ENCODE assay signal across 18 cellular contexts in genomic region chr15:66691727-66692126, GRCh38.
"Had no signal": no experiment of that assay in that cellular context is flagged by ENCODE, and none has a peak within 500 bp of the region (broad histone marks: within the 10 kb centered on the region; RNA-seq: fewer than 3 reads in every experiment).

No MANE protein-coding gene starts in this region.

- H3K27me3 Mint-ChIP-seq: activated CD4-positive, alpha-beta memory T cell treated with anti-CD3 and anti-CD28 coated beads for 36 hours; activated naive CD8-positive, alpha-beta T cell treated with anti-CD3 and anti-CD28 coated beads for 36 hours; stimulated activated naive CD8-positive, alpha-beta T cell treated with anti-CD3 and anti-CD28 coated beads, Interleukin-15, amount 100 ng/mL, for 72 hours had no signal

- H3K36me3 Mint-ChIP-seq: activated CD4-positive, alpha-beta memory T cell treated with anti-CD3 and anti-CD28 coated beads for 36 hours; activated naive CD8-positive, alpha-beta T cell treated with anti-CD3 and anti-CD28 coated beads for 36 hours had no signal

- H3K4me3 ChIP-seq: psoas muscle, spleen, thoracic aorta had no signal

- H3K9me3 Mint-ChIP-seq: activated CD4-positive, alpha-beta memory T cell treated with anti-CD3 and anti-CD28 coated beads for 36 hours; activated naive CD8-positive, alpha-beta T cell treated with anti-CD3 and anti-CD28 coated beads for 36 hours; dendritic cell treated with granulocyte-macrophage colony-stimulating factor and Interleukin-4, amounts not matched to agents 40 ng/mL and 50 ng/mL, for 4 days; neural crest cell; stimulated activated naive CD8-positive, alpha-beta T cell treated with anti-CD3 and anti-CD28 coated beads, Interleukin-15, amount 100 ng/mL, for 72 hours had no signal

- DNase-seq: activated CD4-positive, alpha-beta memory T cell treated with anti-CD3 and anti-CD28 coated beads for 36 hours; activated CD8-positive, alpha-beta memory T cell treated with anti-CD3 and anti-CD28 coated beads, Interleukin-2, amount 50 U/mL, for 4 hours; activated gamma-delta T cell; activated naive CD8-positive, alpha-beta T cell treated with anti-CD3 and anti-CD28 coated beads for 36 hours; activated T-cell treated with anti-CD3 and anti-CD28 coated beads, Interleukin-2, amount 50 U/mL, for 48 hours; brain microvascular endothelial cell; cerebellar nuclear complex; erythroblast; psoas muscle; spleen; stimulated activated naive CD8-positive, alpha-beta T cell treated with anti-CD3 and anti-CD28 coated beads, Interleukin-15, amount 100 ng/mL, for 72 hours; SW 1271 had no signal

- H3K36me3 ChIP-seq: brain microvascular endothelial cell, spleen, thoracic aorta had no signal

- H3K4me3 Mint-ChIP-seq: activated CD4-positive, alpha-beta memory T cell treated with anti-CD3 and anti-CD28 coated beads for 36 hours; activated naive CD8-positive, alpha-beta T cell treated with anti-CD3 and anti-CD28 coated beads for 36 hours; dendritic cell treated with granulocyte-macrophage colony-stimulating factor and Interleukin-4, amounts not matched to agents 40 ng/mL and 50 ng/mL, for 4 days; neural crest cell; stimulated activated naive CD8-positive, alpha-beta T cell treated with anti-CD3 and anti-CD28 coated beads, Interleukin-15, amount 100 ng/mL, for 72 hours had no signal

- ATAC-seq: activated CD4-positive, CD25-positive, alpha-beta regulatory T cell treated with anti-CD3 and anti-CD28 coated beads, Interleukin-2, amount 50 U/mL, for 24 hours; left lobe of liver; psoas muscle; sciatic nerve; stimulated activated naive CD8-positive, alpha-beta T cell treated with anti-CD3 and anti-CD28 coated beads, Interleukin-15, amount 100 ng/mL, for 72 hours had no signal

- H3K27ac Mint-ChIP-seq: activated CD4-positive, alpha-beta memory T cell treated with anti-CD3 and anti-CD28 coated beads for 36 hours; activated naive CD8-positive, alpha-beta T cell treated with anti-CD3 and anti-CD28 coated beads for 36 hours; dendritic cell treated with granulocyte-macrophage colony-stimulating factor and Interleukin-4, amounts not matched to agents 40 ng/mL and 50 ng/mL, for 4 days had no signal

- H3K9me3 ChIP-seq: psoas muscle, spleen, thoracic aorta had no signal

- H3K4me1 ChIP-seq: psoas muscle had no signal

- H3K27ac ChIP-seq: brain microvascular endothelial cell, psoas muscle, thoracic aorta had no signal

- H3K27me3 ChIP-seq: brain microvascular endothelial cell, spleen had no signal
